Comparison of ENCODE assay signal across 1 cellular context in the genomic region with DNA sequence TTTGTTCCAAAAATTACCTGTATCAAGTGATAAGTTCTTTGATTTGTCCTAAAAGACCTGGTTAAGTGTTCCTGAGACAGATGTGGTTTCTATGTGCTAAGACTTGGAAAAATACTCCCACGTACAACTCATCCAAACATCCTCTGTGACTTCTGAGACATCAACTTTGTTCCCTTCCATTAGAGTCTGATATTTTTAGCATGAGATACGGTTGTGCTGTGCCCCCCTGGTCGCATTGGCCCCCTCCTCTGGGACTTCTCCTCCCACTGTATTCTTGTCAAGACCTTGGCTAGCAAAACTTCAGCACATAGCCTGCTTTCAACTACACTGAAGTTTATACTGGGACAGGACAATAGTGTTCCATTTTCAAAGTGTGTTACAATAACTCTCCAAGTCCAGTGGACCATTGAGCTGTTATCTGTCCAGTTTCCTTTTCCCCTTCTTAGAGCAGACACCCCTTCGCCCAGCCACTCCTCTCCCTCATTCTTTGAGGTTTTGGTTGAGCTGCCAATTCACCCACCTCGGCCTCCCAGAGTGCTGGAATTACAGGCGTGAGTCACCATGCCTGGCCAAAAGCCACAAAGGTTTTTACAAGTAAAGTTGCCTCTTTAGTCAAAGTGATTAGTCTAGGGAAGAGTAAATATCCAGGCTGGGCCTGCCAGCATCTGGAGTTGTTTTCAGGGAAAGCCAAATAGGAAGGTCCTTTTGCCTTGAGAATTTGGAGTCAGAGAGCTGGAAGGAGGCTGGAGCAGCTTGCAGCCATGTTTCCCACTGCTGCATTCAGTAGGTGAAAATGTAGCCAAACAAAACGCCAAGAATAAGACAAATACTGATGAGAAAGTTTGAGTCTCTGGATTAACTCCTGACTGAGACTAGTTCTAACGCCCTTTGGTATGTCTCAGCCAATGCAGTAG.
TF ChIP-seq lines count a peak whose summit lies in the region.

No MANE protein-coding gene starts in this region.

TF ChIP-seq in H1, 55 proteins besides CTCF, POLR2A, EP300 and RAD21 (continued from another document):
- TF ChIP-seq, protein P1, sequence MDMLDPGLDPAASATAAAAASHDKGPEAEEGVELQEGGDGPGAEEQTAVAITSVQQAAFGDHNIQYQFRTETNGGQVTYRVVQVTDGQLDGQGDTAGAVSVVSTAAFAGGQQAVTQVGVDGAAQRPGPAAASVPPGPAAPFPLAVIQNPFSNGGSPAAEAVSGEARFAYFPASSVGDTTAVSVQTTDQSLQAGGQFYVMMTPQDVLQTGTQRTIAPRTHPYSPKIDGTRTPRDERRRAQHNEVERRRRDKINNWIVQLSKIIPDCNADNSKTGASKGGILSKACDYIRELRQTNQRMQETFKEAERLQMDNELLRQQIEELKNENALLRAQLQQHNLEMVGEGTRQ (IDR thresholded peaks at IDR 0.05; ENCODE audit: low read length) = no peak
- TF ChIP-seq SP1 (IDR thresholded peaks at IDR 0.05; ENCODE audit: low read depth, low read length) (no peak), SIRT6 (IDR thresholded peaks at IDR 0.05; ENCODE audit: low read length) (no peak), FOSL1 (IDR thresholded peaks at IDR 0.05; ENCODE audit: insufficient read depth, low read depth, low read length) (no peak), CHD2 (IDR thresholded peaks at IDR 0.05; ENCODE audit: low read length) (no peak), JUND (IDR thresholded peaks at IDR 0.05; ENCODE audit: low read length) (no peak)
